ENCODE assay signal across 8 cellular contexts in genomic region chr6:3227363-3228045, GRCh38. TPM values are rescaled to one million over a fixed set of nuclear protein-coding genes. Genes with fewer than 3 reads are reported as not detected.
DNase-seq lines count a peak whose midpoint lies in the region; ATAC-seq and TF ChIP-seq lines count a peak whose summit lies in the region.

TUBB2B (minus strand) TSS chr6:3227653; CDS start chr6:3227543, 110 bp downstream.

- H4K20me1 ChIP-seq in PC-9 (ENCODE audit: insufficient read depth), result no peaks in the 10 kb centered on the region

- DNase-seq in COR-L47 (lab: John Stamatoyannopoulos, UW), result peak; percentile 96
- no peak for DNase-seq in PC-9
- DNase-seq in endothelial cell (ENCODE audit: low spot score), result peak; percentile 75
- DNase-seq in AML-193 (lab: John Stamatoyannopoulos, UW), result no peak
- DNase-seq in stimulated activated CD8-positive, alpha-beta memory T cell treated with anti-CD3 and anti-CD28 coated beads, Interleukin-4, amount 100 ng/mL, for 48 hours, result no peak

- H3K9ac ChIP-seq in HUES64 (ENCODE audit: low read depth, low read length), result peak within 1 kb of the TSS; percentile 90

- no TSS peak for BruUV-seq in PC-9 (replicated peaks; lab: Mats Ljungman, UMichigan)

- H3K9me2 ChIP-seq in PC-9 (ENCODE audit: insufficient read depth), result no peaks in the 10 kb centered on the region

- H3K4me3 Mint-ChIP-seq in endothelial cell (ENCODE audit: unreplicated experiment), result peak within 1 kb of the TSS; percentile 91

- under 1% methylated on average over 66 of the region's 66 CpGs for WGBS in HUES64

- H3K4me1 ChIP-seq in HUES64 (ENCODE audit: insufficient read depth, low read length), result peaks cover 12% of the 10 kb centered on the region
- H3K4me1 ChIP-seq in PC-9 (replicated peaks; ENCODE audit: insufficient read depth), result 0 out of 2 replicates have a peak, but pooled peaks cover 4% of the 10 kb centered on the region
- H3K4me1 ChIP-seq in muscle layer of duodenum (ENCODE audit: control insufficient read depth in 1 of 2, insufficient read depth in 2 of 2, low read length in 2 of 2), result peaks cover 6 to 55% of the 10 kb centered on the region in 2 donors

- H3K36me3 ChIP-seq in HUES64 (ENCODE audit: insufficient read depth, low read length) (peaks cover 25% of the 10 kb centered on the region), PC-9 (ENCODE audit: low read depth) (no peaks in the 10 kb centered on the region), muscle layer of duodenum (ENCODE audit: control insufficient read depth in 1 of 2, insufficient read depth in 2 of 2, low read length in 2 of 2) (no peaks in the 10 kb centered on the region)

- H3K27me3 Mint-ChIP-seq in endothelial cell (ENCODE audit: unreplicated experiment), result peaks cover 27% of the 10 kb centered on the region

- H3K9me3 Mint-ChIP-seq in endothelial cell (ENCODE audit: unreplicated experiment), result no peaks in the 10 kb centered on the region

- H3K27ac Mint-ChIP-seq in endothelial cell (ENCODE audit: unreplicated experiment), result peak within 1 kb of the TSS; percentile 61

- H2AFZ ChIP-seq in PC-9, result peak within 1 kb of the TSS; percentile 68; the same call in 1 of the 2 replicates

- intact Hi-C loops in PC-9 (cut with micrococcal nuclease; ENCODE audit: unreplicated experiment), result no loop called here

- POLR2A ChIA-PET in PC-9 (lab: Charles Lee; ENCODE audit: unreplicated experiment), result no interaction called here

- H3K4me1 Mint-ChIP-seq in endothelial cell (ENCODE audit: unreplicated experiment), result peaks cover 32% of the 10 kb centered on the region

- peak within 1 kb of the TSS; percentile 80 for H3K4me2 ChIP-seq in PC-9

- CTCF ChIA-PET in PC-9 (lab: Charles Lee), result no interaction called here

- TF ChIP-seq CTCF in PC-9 (conservative IDR thresholded peaks at IDR 0.05) (no peak), endothelial cell (IDR thresholded peaks at IDR 0.05; ENCODE audit: unreplicated experiment) (no peak)

- H3K79me2 ChIP-seq in PC-9 (ENCODE audit: low read depth), result no peaks in the 10 kb centered on the region

- H3K4me3 ChIP-seq in HUES64 (ENCODE audit: low read length) (peak within 1 kb of the TSS; percentile 95), PC-9 (peak within 1 kb of the TSS; percentile 62), muscle layer of duodenum (ENCODE audit: low read depth in 1 of 2, low read length in 2 of 2) (peak within 1 kb of the TSS; percentile 46 to 64)

- H3K27me3 ChIP-seq in HUES64 (ENCODE audit: insufficient read depth, low read length) (peaks cover 28% of the 10 kb centered on the region), PC-9 (ENCODE audit: insufficient read depth, low read depth) (no peaks in the 10 kb centered on the region), muscle layer of duodenum (ENCODE audit: low read depth, low read length) (peaks cover 56% of the 10 kb centered on the region)

- H3F3A ChIP-seq in PC-9 (ENCODE audit: insufficient read depth, low read depth), result no peaks in the 10 kb centered on the region

- peaks cover 7% of the 10 kb centered on the region for H3K36me3 Mint-ChIP-seq in endothelial cell (ENCODE audit: low read depth, unreplicated experiment)

- H3K27ac ChIP-seq in HUES64 (ENCODE audit: low read depth, low read length) (peak within 1 kb of the TSS; percentile 74), PC-9 (no peak within 1 kb of the TSS), muscle layer of duodenum (ENCODE audit: low read length) (no peak within 1 kb of the TSS)

- H3K9me3 ChIP-seq in HUES64 (ENCODE audit: insufficient read depth, low read depth, low read length) (no peaks in the 10 kb centered on the region), PC-9 (ENCODE audit: insufficient read depth, low read depth) (no peaks in the 10 kb centered on the region), muscle layer of duodenum (ENCODE audit: control insufficient read depth in 1 of 2, low read length in 2 of 2) (no peaks in the 10 kb centered on the region)

- no peak for ATAC-seq in HG03095 (IDR thresholded peaks at IDR 0.05; ENCODE audit: unreplicated experiment)

RNA-seq across cellular contexts. Expression of gene TUBB2B, which starts in this region (rescaled TPM):
- 576 TPM for polyA plus RNA-seq in HUES64 (2013, experiment 1 of 2)
- 669 TPM for polyA plus RNA-seq in HUES64 (2013, experiment 2 of 2)
- 1.3 and 2.5 TPM in 2 replicates for total RNA-seq in PC-9 (2021)
- 93.2 TPM for total RNA-seq in endothelial cell (ENCODE audit: unreplicated experiment)

Comparison
In these comparisons a context has a peak if more than half of its experiments do, and no peak if none do; other contexts are left out.
1. RNA of gene TUBB2B (total RNA-seq): 93.2 TPM in endothelial cell (single experiment); 1.3 to 2.5 TPM in PC-9; every median in the first group is over 10 times any median in the second.
2. DNase-seq: peak in COR-L47 (single experiment) and endothelial cell (single experiment); none in PC-9 (0 of 2), AML-193 (0 of 2) and stimulated activated CD8-positive, alpha-beta memory T cell treated with anti-CD3 and anti-CD28 coated beads, Interleukin-4, amount 100 ng/mL, for 48 hours (single experiment).
3. Peak in every context shown above with its lines, with median percentiles within 50 percentile points of each other: H3K4me3 ChIP-seq.